ENCODE assay signal across 16 cellular contexts in genomic region chr15:63040954-63041353, GRCh38. TPM values are rescaled to one million over a fixed set of nuclear protein-coding genes. Genes with fewer than 3 reads are reported as not detected.
DNase-seq lines count a peak whose midpoint lies in the region; ATAC-seq and TF ChIP-seq lines count a peak whose summit lies in the region.
"Had no signal": no experiment of that assay in that cellular context is flagged by ENCODE, and none has a peak within 500 bp of the region (broad histone marks: within the 10 kb centered on the region; RNA-seq: fewer than 3 reads in every experiment).

No MANE protein-coding gene starts in this region.

- peak overlapping the region; percentile 32 for H3K14ac ChIP-seq in IMR-90 (replicated peaks; ENCODE audit: low read depth, low read length)
- no peak overlapping the region for H3K14ac ChIP-seq in mesenchymal stem cell (ENCODE audit: low read length in 2 of 2)

- peaks cover 36% of the 10 kb centered on the region for H3F3A ChIP-seq in smooth muscle cell (ENCODE audit: low read depth)

- intact Hi-C loops in IMR-90 (cut with micrococcal nuclease), result no loop called here

- no peak for TF ChIP-seq RAD21 in IMR-90 (IDR thresholded peaks at IDR 0.05; ENCODE audit: low read length)

- H3K56ac ChIP-seq in IMR-90 (ENCODE audit: extremely low read depth, insufficient read depth, low read length), result no peak overlapping the region

- POLR2A ChIA-PET in IMR-90 (lab: Charles Lee; ENCODE audit: unreplicated experiment), result no interaction called here

- in situ Hi-C loops in IMR-90 (cut with MboI; ENCODE audit: low sequenced_read_pairs), result loop anchor here (10.0 kb wide), 1 partner anchor 146 kb away; no protein-coding TSS in a partner anchor

- no peak for DNase-seq in IMR-90
- DNase-seq in coronary artery (ENCODE audit: low spot score), result no peak
- no peak for DNase-seq in mesenchymal stem cell
- DNase-seq in smooth muscle cell (lab: John Stamatoyannopoulos, UW; ENCODE audit: unreplicated experiment), result no peak
- DNase-seq in stimulated activated CD4-positive, alpha-beta T cell treated with anti-CD3 and anti-CD28 coated beads, Interleukin-15, amount 100 ng/mL, for 24 hours, result no peak
- no peak for DNase-seq in mucosa of gallbladder (ENCODE audit: low spot score)
- no peak for DNase-seq in NCI-H1105 (lab: John Stamatoyannopoulos, UW)
- DNase-seq: effector memory CD8-positive, alpha-beta T cell; GOT3; Kasumi-1; NCI-H2029 treated with DMSO at 0.1 percent for 48 hours; RPMI8226; stimulated activated naive CD4-positive, alpha-beta T cell had no signal

- dilution Hi-C loops in IMR-90 (cut with HindIII; ENCODE audit: low sequenced_read_pairs, unreplicated experiment), result no loop called here

- H3K18ac ChIP-seq in IMR-90 (ENCODE audit: low read depth, low read length) (no peak overlapping the region), mesenchymal stem cell (ENCODE audit: low read depth in 1 of 2, low read length in 2 of 2) (peak overlapping the region in 1 of 2 experiments; percentile 1)

- peaks cover 35% of the 10 kb centered on the region for H3K79me2 ChIP-seq in smooth muscle cell (ENCODE audit: low read depth)

- H3K4me2 ChIP-seq in IMR-90 (ENCODE audit: low read depth, low read length) (no peak overlapping the region), mesenchymal stem cell (ENCODE audit: low read length, poor library complexity, severe bottlenecking) (peak overlapping the region; percentile 69), smooth muscle cell (peak overlapping the region; percentile 96)
- H3K4me2 ChIP-seq: BLaER1 treated with 17β-estradiol and CSF1 and Interleukin-3, amounts not matched to agents 10 nM and 100 nM had no signal

- peak overlapping the region; percentile 90 for H4K91ac ChIP-seq in IMR-90 (ENCODE audit: insufficient read depth, low read depth, low read length)
- H4K91ac ChIP-seq in mesenchymal stem cell (ENCODE audit: low read length), result no peak overlapping the region

- H2AK9ac ChIP-seq in IMR-90 (replicated peaks; ENCODE audit: low read depth, low read length, poor library complexity), result peak overlapping the region; percentile 93

- H3K9me3 ChIP-seq in IMR-90 (ENCODE audit: control insufficient read depth, insufficient read depth, low read length) (no peaks in the 10 kb centered on the region), mesenchymal stem cell (ENCODE audit: control insufficient read depth, low read length) (no peaks in the 10 kb centered on the region), smooth muscle cell (replicated peaks; ENCODE audit: low read depth) (no peaks in the 10 kb centered on the region)

- no peak for ATAC-seq in IMR-90 (ENCODE audit: low read depth)
- ATAC-seq in activated CD4-positive, CD25-positive, alpha-beta regulatory T cell treated with anti-CD3 and anti-CD28 coated beads, Interleukin-2, amount 50 U/mL, for 24 hours, result no peak
- ATAC-seq: effector memory CD8-positive, alpha-beta T cell had no signal

- H3K27me3 ChIP-seq in IMR-90 (ENCODE audit: control insufficient read depth, insufficient read depth, low read length) (no peaks in the 10 kb centered on the region), mesenchymal stem cell (ENCODE audit: control insufficient read depth in 1 of 2, insufficient read depth in 1 of 2, low read length in 2 of 2) (peaks cover 0 to 5% of the 10 kb centered on the region in 2 experiments), smooth muscle cell (ENCODE audit: low read depth) (no peaks in the 10 kb centered on the region)

- peak overlapping the region; percentile 50 for H2BK20ac ChIP-seq in IMR-90 (ENCODE audit: low read depth, low read length)

- H2BK5ac ChIP-seq in IMR-90 (ENCODE audit: low read depth, low read length, poor library complexity, severe bottlenecking), result no peak overlapping the region
- H2BK5ac ChIP-seq in mesenchymal stem cell (ENCODE audit: low read depth, low read length, poor library complexity, severe bottlenecking), result no peak overlapping the region

- peak overlapping the region; percentile 80 for H3K4ac ChIP-seq in IMR-90 (ENCODE audit: low read depth, low read length)
- H3K4ac ChIP-seq in mesenchymal stem cell (ENCODE audit: low read depth in 1 of 2, low read length in 2 of 2), result no peak overlapping the region

- no peak overlapping the region for H4K5ac ChIP-seq in IMR-90 (ENCODE audit: low read depth, low read length)

- WGBS in IMR-90 (ENCODE audit: extremely low coverage in 2 of 2, insufficient read length in 1 of 2), 2 experiments, result no CpG with 5 or more reads among the region's 6 CpGs
- WGBS in mesenchymal stem cell, result 10% methylated on average over 6 of the region's 6 CpGs
- WGBS in smooth muscle cell (ENCODE audit: low lambda C conversion rate), result 15% methylated on average over 6 of the region's 6 CpGs

- H3K36me3 ChIP-seq in IMR-90 (ENCODE audit: control insufficient read depth, insufficient read depth, low read length), result peaks cover 14% of the 10 kb centered on the region
- peaks cover 0 to 13% of the 10 kb centered on the region in 2 experiments for H3K36me3 ChIP-seq in mesenchymal stem cell (ENCODE audit: control insufficient read depth in 1 of 2, insufficient read depth in 2 of 2, low read depth in 1 of 2, low read length in 2 of 2)
- no peaks in the 10 kb centered on the region for H3K36me3 ChIP-seq in smooth muscle cell (ENCODE audit: low read depth)
- H3K36me3 ChIP-seq: BLaER1 treated with 17β-estradiol and CSF1 and Interleukin-3, amounts not matched to agents 10 nM and 100 nM had no signal

- H2AFZ ChIP-seq in IMR-90 (replicated peaks; ENCODE audit: low read length, poor library complexity) (no peak overlapping the region), mesenchymal stem cell (ENCODE audit: low read depth, low read length) (no peak overlapping the region), smooth muscle cell (ENCODE audit: low read depth) (no peak overlapping the region)

- no peak for TF ChIP-seq POLR2A in IMR-90 (IDR thresholded peaks at IDR 0.05; ENCODE audit: low read depth, low read length)

- H4K20me1 ChIP-seq in IMR-90 (ENCODE audit: insufficient read depth, low read length), result peaks cover 31% of the 10 kb centered on the region
- H4K20me1 ChIP-seq in smooth muscle cell (ENCODE audit: low read depth), result peaks cover 34% of the 10 kb centered on the region

- H2BK120ac ChIP-seq in IMR-90 (ENCODE audit: low read depth, low read length), result peak overlapping the region; percentile 95
- no peak overlapping the region for H2BK120ac ChIP-seq in mesenchymal stem cell (ENCODE audit: low read depth, low read length)

- TF ChIP-seq CTCF in IMR-90 (conservative IDR thresholded peaks at IDR 0.05; ENCODE audit: low read depth, low read length) (no peak), coronary artery (IDR thresholded peaks at IDR 0.05) (no peak), smooth muscle cell (IDR thresholded peaks at IDR 0.05; ENCODE audit: borderline replicate concordance, insufficient read depth, poor library complexity, severe bottlenecking) (no peak)

- CTCF ChIA-PET in IMR-90 (lab: Yijun Ruan, JAX), result no interaction called here

- peak overlapping the region; percentile 55 for H3K23ac ChIP-seq in IMR-90 (ENCODE audit: low read depth, low read length)
- no peak overlapping the region for H3K23ac ChIP-seq in mesenchymal stem cell (ENCODE audit: low read length in 2 of 2)

- BruUV-seq in IMR-90 (replicated peaks; lab: Mats Ljungman, UMichigan), result no TSS peak

- H3K9me1 ChIP-seq in IMR-90 (ENCODE audit: insufficient read depth, low read length), result no peaks in the 10 kb centered on the region; the same call in 1 of the 2 replicates

- H4K8ac ChIP-seq in IMR-90 (ENCODE audit: low read depth in 2 of 2, low read length in 2 of 2), result peak overlapping the region in 1 of 2 experiments; percentile 28; a peak in 1 of 4 replicates
- H4K8ac ChIP-seq in mesenchymal stem cell (ENCODE audit: low read length), result no peak overlapping the region

- H3K4me3 ChIP-seq in IMR-90 (ENCODE audit: insufficient read depth, low read depth, low read length) (no peak overlapping the region), coronary artery (peak overlapping the region; percentile 94), mesenchymal stem cell (ENCODE audit: insufficient read depth in 1 of 2, low read depth in 1 of 2, low read length in 2 of 2) (no peak overlapping the region), smooth muscle cell (peak overlapping the region; percentile 85)
- H3K4me3 ChIP-seq: BLaER1 treated with 17β-estradiol and CSF1 and Interleukin-3, amounts not matched to agents 10 nM and 100 nM; lung had no signal

- H3K4me1 ChIP-seq in IMR-90 (ENCODE audit: control insufficient read depth, insufficient read depth, low read length) (peaks cover 4% of the 10 kb centered on the region), mesenchymal stem cell (ENCODE audit: control insufficient read depth, insufficient read depth, low read depth, low read length) (peaks cover 5% of the 10 kb centered on the region), smooth muscle cell (ENCODE audit: low read depth) (peaks cover 24% of the 10 kb centered on the region)

- H3K27ac ChIP-seq in IMR-90 (ENCODE audit: insufficient read depth, low read length) (no peak overlapping the region), coronary artery (peak overlapping the region; percentile 88 to 98), mesenchymal stem cell (ENCODE audit: low read length, poor library complexity, severe bottlenecking) (peak overlapping the region; percentile 90), smooth muscle cell (ENCODE audit: low read depth) (peak overlapping the region; percentile 80)
- H3K27ac ChIP-seq: BLaER1 treated with 17β-estradiol and CSF1 and Interleukin-3, amounts not matched to agents 10 nM and 100 nM had no signal

- H2BK15ac ChIP-seq in IMR-90 (ENCODE audit: low read depth, low read length), result peak overlapping the region; percentile 84; the same call in 1 of the 3 replicates
- H2BK15ac ChIP-seq in mesenchymal stem cell (ENCODE audit: low read depth, poor library complexity, severe bottlenecking), result no peak overlapping the region

- H3K79me1 ChIP-seq in IMR-90 (ENCODE audit: low read depth in 1 of 2, low read length in 2 of 2) (peaks cover 4 to 23% of the 10 kb centered on the region in 2 experiments; a peak in 3 of 4 replicates), mesenchymal stem cell (replicated peaks; ENCODE audit: low read length, poor library complexity, severe bottlenecking) (no peaks in the 10 kb centered on the region)

- H3K9ac ChIP-seq in IMR-90 (ENCODE audit: low read depth, low read length), result no peak overlapping the region
- no peak overlapping the region for H3K9ac ChIP-seq in mesenchymal stem cell (ENCODE audit: low read length)
- H3K9ac ChIP-seq in smooth muscle cell (ENCODE audit: low read depth), result peak overlapping the region; percentile 67
- H3K9ac ChIP-seq: BLaER1 treated with 17β-estradiol and CSF1 and Interleukin-3, amounts not matched to agents 10 nM and 100 nM had no signal

- peak overlapping the region in 1 of 2 experiments; percentile 27 for H2BK12ac ChIP-seq in mesenchymal stem cell (ENCODE audit: low read length in 2 of 2)

- peak overlapping the region; percentile 98 for H2AK5ac ChIP-seq in IMR-90 (ENCODE audit: low read depth, low read length)
- H2AK5ac ChIP-seq in mesenchymal stem cell (ENCODE audit: low read length, severe bottlenecking), result peak overlapping the region; percentile 40

RNA-seq across cellular contexts. Expression of gene TPM1, which starts 1.6 kb away (rescaled TPM):
- 661 and 997 TPM in 2 replicates for total RNA-seq in IMR-90 (2012; rRNA removed)
- 1,566 and 1,623 TPM in 2 replicates for polyA plus RNA-seq in IMR-90 (2012; rRNA removed)
- 700 and 932 TPM in 2 replicates for polyA plus RNA-seq in IMR-90 (2012; cell fraction: cytosol; rRNA removed)
- 972 and 2,415 TPM in 2 replicates for polyA plus RNA-seq in IMR-90 (2012; cell fraction: nucleus; rRNA removed; ENCODE audit: low replicate concordance)
- polyA plus RNA-seq in mesenchymal stem cell (2013, experiment 1 of 2), result 825 TPM
- polyA plus RNA-seq in mesenchymal stem cell (2013, experiment 2 of 2), result 826 TPM
- total RNA-seq in smooth muscle cell, result 1,694 and 1,869 TPM in 2 replicates
- polyA plus RNA-seq in smooth muscle cell, result 1,915 and 2,406 TPM in 2 replicates
- 1,361 TPM for total RNA-seq in mucosa of gallbladder

Comparison
In these comparisons a context has a peak if more than half of its experiments do, and no peak if none do; other contexts are left out.
1. H3K4me3 ChIP-seq: peak in coronary artery (single experiment) and smooth muscle cell (single experiment); none in IMR-90 (single experiment) and mesenchymal stem cell (0 of 2).